ENCODE assay signal across 8 cellular contexts in the genomic region with DNA sequence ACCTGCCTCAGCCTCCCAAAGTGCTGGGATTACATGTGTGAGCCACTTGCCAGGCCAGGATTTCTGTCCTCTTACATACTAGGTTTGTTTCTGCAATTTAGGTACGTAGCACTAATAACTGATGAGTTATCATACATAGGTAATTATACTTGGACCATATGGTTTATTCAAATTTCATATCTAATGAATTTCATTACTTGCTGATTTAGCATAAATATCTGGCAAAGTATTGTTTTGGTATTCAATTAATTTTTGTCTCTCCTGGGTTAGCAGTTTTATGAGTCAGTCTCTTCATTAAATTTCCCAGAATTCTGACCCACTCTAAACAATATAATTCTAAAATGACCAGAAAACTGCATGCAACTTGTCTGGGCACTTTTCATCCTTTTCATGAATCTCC.
"Had no signal": no experiment of that assay in that cellular context is flagged by ENCODE, and none has a peak within 500 bp of the region (broad histone marks: within the 10 kb centered on the region; RNA-seq: fewer than 3 reads in every experiment).

No MANE protein-coding gene starts in this region.

- FAIRE-seq: G401.6, GM12878, GM12891, GM12892, GM18507, GM19239 had no signal

- ATAC-seq: GM12878 had no signal

- H3K4me3 ChIP-seq: GM12878 had no signal

- DNase-seq: GDM1, GF-D8 had no signal
